In the genomic region with DNA sequence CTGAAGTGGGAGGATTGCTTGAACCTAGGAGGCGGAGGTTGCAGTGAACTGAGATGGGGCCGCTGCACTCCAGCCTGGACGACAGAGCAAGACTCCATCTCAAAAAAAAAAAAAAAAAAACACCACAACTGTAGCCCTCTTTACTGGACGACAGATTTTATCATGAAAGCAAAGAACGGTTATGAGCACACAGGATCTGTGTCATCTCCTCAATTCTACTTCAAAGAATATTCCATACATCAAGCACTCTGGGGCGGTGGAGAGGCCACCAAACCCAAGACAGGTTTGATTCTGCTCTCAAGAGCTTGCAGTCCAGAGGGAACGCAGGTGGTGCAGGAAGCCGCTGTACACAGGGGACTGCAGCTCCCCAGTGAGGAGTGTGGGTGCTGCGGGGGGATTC, we compare ENCODE assay signal across 20 cellular contexts.
A peak's percentile ranks its signal among the peaks of the same experiment; 100 is the strongest.
DNase-seq lines count a peak whose midpoint lies in the region; ATAC-seq, FAIRE-seq and TF ChIP-seq lines count a peak whose summit lies in the region.
"Had no signal": no experiment of that assay in that cellular context is flagged by ENCODE, and none has a peak within 500 bp of the region (broad histone marks: within the 10 kb centered on the region; RNA-seq: fewer than 3 reads in every experiment).

No MANE protein-coding gene starts in this region.

- H3K9me3 ChIP-seq in A549: no peaks in the 10 kb centered on the region
- no peaks in the 10 kb centered on the region for H3K9me3 ChIP-seq in KOPT-K1 (ENCODE audit: insufficient read depth, low read length, poor library complexity, severe bottlenecking)
- no peaks in the 10 kb centered on the region for H3K9me3 ChIP-seq in smooth muscle cell (replicated peaks; ENCODE audit: low read depth)
- no peaks in the 10 kb centered on the region for H3K9me3 ChIP-seq in endodermal cell (ENCODE audit: control insufficient read depth, low read length)

- no peaks in the 10 kb centered on the region for H4K20me1 ChIP-seq in smooth muscle cell (ENCODE audit: low read depth)

- no peaks in the 10 kb centered on the region for H3K79me2 ChIP-seq in smooth muscle cell (ENCODE audit: low read depth)

- no peak for ATAC-seq in A549
- ATAC-seq: K562 had no signal

- H2AFZ ChIP-seq in smooth muscle cell (ENCODE audit: low read depth): no peak overlapping the region

- H3K4me3 ChIP-seq in A549: no peak overlapping the region
- no peak overlapping the region for H3K4me3 ChIP-seq in smooth muscle cell
- H3K4me3 ChIP-seq in endodermal cell (ENCODE audit: low read length): no peak overlapping the region
- no peak overlapping the region for H3K4me3 ChIP-seq in lower leg skin (ENCODE audit: low read depth, poor library complexity, severe bottlenecking)
- H3K4me3 ChIP-seq: K562 had no signal

- no peak overlapping the region for H3K4me3 Mint-ChIP-seq in chondrocyte (ENCODE audit: unreplicated experiment)
- no peak overlapping the region for H3K4me3 Mint-ChIP-seq in endodermal cell
- H3K4me3 Mint-ChIP-seq: CD8-positive, alpha-beta memory T cell had no signal

- TF ChIP-seq RAD21 in A549 (conservative IDR thresholded peaks at IDR 0.05 in 1 of 2, IDR thresholded peaks at IDR 0.05 in 1 of 2): no peak

- H3K27ac ChIP-seq in A549 (peak overlapping the region; percentile 71 to 93), KOPT-K1 (ENCODE audit: low read depth, low read length, poor library complexity, severe bottlenecking) (peak overlapping the region; percentile 21), smooth muscle cell (ENCODE audit: low read depth) (peak overlapping the region; percentile 88), endodermal cell (ENCODE audit: low read depth, low read length) (no peak overlapping the region)

- peaks cover 21% of the 10 kb centered on the region for H3F3A ChIP-seq in smooth muscle cell (ENCODE audit: low read depth)

- no peak for TF ChIP-seq POLR2A in A549 (IDR thresholded peaks at IDR 0.05; ENCODE audit: low read length)
- TF ChIP-seq POLR2A in lower leg skin (IDR thresholded peaks at IDR 0.05): no peak

- no peak for TF ChIP-seq EP300 in A549 (IDR thresholded peaks at IDR 0.05)

- CTCF ChIA-PET in A549 (lab: Yijun Ruan, JAX): interaction anchor here (0.6 to 0.9 kb wide), 3 partner anchors 10 to 136 kb away, joined by 3 read pairs; no protein-coding TSS in a partner anchor

- H3K27me3 Mint-ChIP-seq in chondrocyte (ENCODE audit: low read depth) (no peaks in the 10 kb centered on the region), endodermal cell (ENCODE audit: insufficient read depth) (no peaks in the 10 kb centered on the region)

- peaks cover 44% of the 10 kb centered on the region for H3K4me1 ChIP-seq in A549
- peaks cover 16% of the 10 kb centered on the region for H3K4me1 ChIP-seq in smooth muscle cell (ENCODE audit: low read depth)
- H3K4me1 ChIP-seq in endodermal cell (ENCODE audit: control insufficient read depth, insufficient read depth, low read length): no peaks in the 10 kb centered on the region

- H3K27me3 ChIP-seq in smooth muscle cell (ENCODE audit: low read depth) (no peaks in the 10 kb centered on the region), endodermal cell (ENCODE audit: control insufficient read depth, insufficient read depth, low read length, poor library complexity, severe bottlenecking) (no peaks in the 10 kb centered on the region)

- H3K9ac ChIP-seq in smooth muscle cell (ENCODE audit: low read depth) (no peak overlapping the region), endodermal cell (ENCODE audit: extremely low read depth, low read length, poor library complexity, severe bottlenecking) (no peak overlapping the region)

- no peak overlapping the region for H3K4me2 ChIP-seq in A549
- peak overlapping the region; percentile 76 for H3K4me2 ChIP-seq in smooth muscle cell

- H3K9me3 Mint-ChIP-seq in chondrocyte (ENCODE audit: low read depth): no peaks in the 10 kb centered on the region
- H3K9me3 Mint-ChIP-seq in endodermal cell: no peaks in the 10 kb centered on the region

- H3K36me3 Mint-ChIP-seq in chondrocyte (ENCODE audit: low read depth) (peaks cover 2% of the 10 kb centered on the region), endodermal cell (ENCODE audit: low read depth) (no peaks in the 10 kb centered on the region)
- H3K36me3 Mint-ChIP-seq: CD8-positive, alpha-beta memory T cell had no signal

- 93% methylated on average over 9 of the region's 9 CpGs for WGBS in A549 (ENCODE audit: missing lambda C conversion rate)
- 57% methylated on average over 9 of the region's 9 CpGs for WGBS in smooth muscle cell (ENCODE audit: low lambda C conversion rate)
- WGBS in endodermal cell (ENCODE audit: insufficient coverage in 1 of 2, insufficient read length in 1 of 2), 2 experiments: 92 to 97% methylated on average over 5 to 9 of the region's 9 CpGs
- 91 to 93% methylated on average over 9 of the region's 9 CpGs for whole genome bisulfite sequencing in lower leg skin, 2 donors

- H3K27ac Mint-ChIP-seq in chondrocyte (ENCODE audit: unreplicated experiment) (peak overlapping the region; percentile 99), endodermal cell (no peak overlapping the region)
- H3K27ac Mint-ChIP-seq: CD8-positive, alpha-beta memory T cell had no signal

- TF ChIP-seq CTCF in A549 (IDR thresholded peaks at IDR 0.05) (no peak), chondrocyte (IDR thresholded peaks at IDR 0.05) (no peak), smooth muscle cell (IDR thresholded peaks at IDR 0.05; ENCODE audit: borderline replicate concordance, insufficient read depth, poor library complexity, severe bottlenecking) (no peak), endodermal cell (conservative IDR thresholded peaks at IDR 0.05) (no peak), lower leg skin (IDR thresholded peaks at IDR 0.05) (no peak)

- FAIRE-seq in A549 (lab: Jason Lieb, UNC): no peak
- FAIRE-seq: A204.1, D721Med, K562 had no signal

- H3K4me1 Mint-ChIP-seq in chondrocyte (ENCODE audit: low read depth): peaks cover 66% of the 10 kb centered on the region
- H3K4me1 Mint-ChIP-seq in endodermal cell: peaks cover 9% of the 10 kb centered on the region

- POLR2A ChIA-PET in A549 (lab: Yijun Ruan, JAX): interaction anchor here (1.7 kb wide), 1 partner anchor 10 kb away, joined by 6 read pairs; no protein-coding TSS in a partner anchor

- intact Hi-C loops in lower leg skin (cut with DNase I; ENCODE audit: low total_unique reads): no loop called here

- DNase-seq in A549 (ENCODE audit: low read depth in 1 of 2, low spot score in 1 of 2) (no peak), chondrocyte (ENCODE audit: low spot score) (no peak), smooth muscle cell (lab: John Stamatoyannopoulos, UW; ENCODE audit: unreplicated experiment) (no peak), SK-N-DZ (ENCODE audit: low spot score) (no peak), endodermal cell (no peak), lower leg skin (ENCODE audit: low spot score in 2 of 2) (no peak)
- DNase-seq: C1 segment of cervical spinal cord; CD8-positive, alpha-beta memory T cell; DMS79; NCI-H187; NCI-H2107; NCI-H510A; NCI-H748 treated with DMSO at 0.1 percent for 48 hours; NK-92 treated with Interleukin-12 subunit alpha and Interleukin-12 subunit beta, amount 100 ng/mL, for 24 hours; OCI-M1; SHP77 had no signal

- H3K36me3 ChIP-seq in KOPT-K1 (ENCODE audit: insufficient read depth, low read length) (no peaks in the 10 kb centered on the region), smooth muscle cell (ENCODE audit: low read depth) (no peaks in the 10 kb centered on the region), endodermal cell (ENCODE audit: control insufficient read depth, insufficient read depth, low read length) (no peaks in the 10 kb centered on the region)

TF ChIP-seq in A549, 52 proteins besides CTCF, POLR2A, EP300 and RAD21:
- TF ChIP-seq SREBF2 (IDR thresholded peaks at IDR 0.05) (no peak), CEBPB (IDR thresholded peaks at IDR 0.05) (no peak), ZFP36 (IDR thresholded peaks at IDR 0.05; ENCODE audit: borderline replicate concordance, partially characterized antibody) (no peak), HMGXB4 (CRISPR knock-in tag; IDR thresholded peaks at IDR 0.05; ENCODE audit: borderline replicate concordance) (no peak), HOXB13 (CRISPR knock-in tag; IDR thresholded peaks at IDR 0.05; ENCODE audit: low read depth) (no peak), NR3C1 (IDR thresholded peaks at IDR 0.05) (no peak), ZC3H11A (IDR thresholded peaks at IDR 0.05) (no peak), ZNF302 (CRISPR knock-in tag; IDR thresholded peaks at IDR 0.05) (no peak), NFE2L2 (conservative IDR thresholded peaks at IDR 0.05; ENCODE audit: low read length) (no peak), HEYL (CRISPR knock-in tag; IDR thresholded peaks at IDR 0.05) (no peak), FOSL2 (IDR thresholded peaks at IDR 0.05) (no peak), FOSL2 (CRISPR knock-in tag; IDR thresholded peaks at IDR 0.05) (no peak), ELK1 (IDR thresholded peaks at IDR 0.05; ENCODE audit: low read depth, low read length) (no peak)
- TF ChIP-seq, protein P1, sequence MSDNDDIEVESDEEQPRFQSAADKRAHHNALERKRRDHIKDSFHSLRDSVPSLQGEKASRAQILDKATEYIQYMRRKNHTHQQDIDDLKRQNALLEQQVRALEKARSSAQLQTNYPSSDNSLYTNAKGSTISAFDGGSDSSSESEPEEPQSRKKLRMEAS (IDR thresholded peaks at IDR 0.05): no peak
